ENCODE assay signal across 31 cellular contexts in genomic region chr10:111953949-111954348, GRCh38.
DNase-seq lines count a peak whose midpoint lies in the region; TF ChIP-seq lines count a peak whose summit lies in the region.
"Had no signal": no experiment of that assay in that cellular context is flagged by ENCODE, and none has a peak within 500 bp of the region (broad histone marks: within the 10 kb centered on the region; RNA-seq: fewer than 3 reads in every experiment).

No MANE protein-coding gene starts in this region.

- H3K9me3 ChIP-seq in neural cell (ENCODE audit: low read length): no peaks in the 10 kb centered on the region
- H3K9me3 ChIP-seq in colonic mucosa: no peaks in the 10 kb centered on the region
- H3K9me3 ChIP-seq: A549, BE2C had no signal

- H3K4me3 ChIP-seq in neural cell (ENCODE audit: low read length) (peak overlapping the region; percentile 24), colonic mucosa (no peak overlapping the region)
- H3K4me3 ChIP-seq: A549; BLaER1; BLaER1 treated with 17β-estradiol and CSF1 and Interleukin-3, amounts not matched to agents 10 nM and 100 nM had no signal

- no peaks in the 10 kb centered on the region for H3K4me1 Mint-ChIP-seq in activated naive CD8-positive, alpha-beta T cell treated with anti-CD3 and anti-CD28 coated beads for 36 hours
- H3K4me1 Mint-ChIP-seq: B cell; CD14-positive monocyte; CD4-positive, alpha-beta memory T cell; CD4-positive, CD25-positive, alpha-beta regulatory T cell; CD8-positive, alpha-beta memory T cell had no signal

- no peak overlapping the region for H2AFZ ChIP-seq in neural cell (ENCODE audit: low read depth, low read length)

- H3K27me3 ChIP-seq in neural cell (ENCODE audit: insufficient read depth, low read depth, low read length) (no peaks in the 10 kb centered on the region), colonic mucosa (no peaks in the 10 kb centered on the region)
- H3K27me3 ChIP-seq: BE2C; BLaER1; BLaER1 treated with 17β-estradiol and CSF1 and Interleukin-3, amounts not matched to agents 10 nM and 100 nM had no signal

- H3K27ac ChIP-seq in neural cell (ENCODE audit: low read length): peak overlapping the region; percentile 55
- no peak overlapping the region for H3K27ac ChIP-seq in colonic mucosa
- H3K27ac ChIP-seq: 22Rv1; A549; BLaER1; BLaER1 treated with 17β-estradiol and CSF1 and Interleukin-3, amounts not matched to agents 10 nM and 100 nM; C4-2B had no signal

- intact Hi-C loops in colonic mucosa (cut with DNase I): no loop called here

- peaks cover 1% of the 10 kb centered on the region for H3K36me3 Mint-ChIP-seq in activated naive CD8-positive, alpha-beta T cell treated with anti-CD3 and anti-CD28 coated beads for 36 hours
- H3K36me3 Mint-ChIP-seq: CD14-positive monocyte; CD4-positive, alpha-beta memory T cell; CD4-positive, CD25-positive, alpha-beta regulatory T cell; CD8-positive, alpha-beta memory T cell; CD8-positive, alpha-beta T cell had no signal

- H3K4me3 Mint-ChIP-seq in activated naive CD8-positive, alpha-beta T cell treated with anti-CD3 and anti-CD28 coated beads for 36 hours: no peak overlapping the region
- H3K4me3 Mint-ChIP-seq: B cell; CD14-positive monocyte; CD4-positive, alpha-beta memory T cell; CD4-positive, alpha-beta T cell; CD4-positive, CD25-positive, alpha-beta regulatory T cell; CD8-positive, alpha-beta memory T cell; CD8-positive, alpha-beta T cell had no signal

- no peaks in the 10 kb centered on the region for H4K20me1 ChIP-seq in neural cell (ENCODE audit: insufficient read depth)
- H4K20me1 ChIP-seq: BLaER1; BLaER1 treated with 17β-estradiol and CSF1 and Interleukin-3, amounts not matched to agents 10 nM and 100 nM had no signal

- H3F3A ChIP-seq in neural cell (ENCODE audit: insufficient read depth, low read length, poor library complexity, severe bottlenecking): no peaks in the 10 kb centered on the region

- DNase-seq in SK-N-DZ (ENCODE audit: low spot score) (peak; percentile 75), colonic mucosa (no peak)
- DNase-seq in activated naive CD8-positive, alpha-beta T cell treated with anti-CD3 and anti-CD28 coated beads for 36 hours: no peak
- DNase-seq: 8988T; ACHN; AML-193; BE2C; C1 segment of cervical spinal cord; Caco-2; Calu3; CD4-positive, alpha-beta memory T cell; CD4-positive, alpha-beta T cell; CD4-positive, CD25-positive, alpha-beta regulatory T cell; CD8-positive, alpha-beta memory T cell; CD8-positive, alpha-beta T cell; COR-L47; DMS 273 treated with DMSO at 0.1 percent for 48 hours; DMS153; DMS53; DMS79; DMS79 treated with DMSO at 0.1 percent for 48 hours; DND-41; EL had no signal

- H3K27ac Mint-ChIP-seq in activated naive CD8-positive, alpha-beta T cell treated with anti-CD3 and anti-CD28 coated beads for 36 hours: no peak overlapping the region
- H3K27ac Mint-ChIP-seq: B cell; CD14-positive monocyte; CD4-positive, alpha-beta memory T cell; CD4-positive, alpha-beta T cell; CD4-positive, CD25-positive, alpha-beta regulatory T cell; CD8-positive, alpha-beta memory T cell; CD8-positive, alpha-beta T cell had no signal

- no peaks in the 10 kb centered on the region for H3K9me2 ChIP-seq in neural cell (ENCODE audit: insufficient read depth, low read length)

- H3K27me3 Mint-ChIP-seq in activated naive CD8-positive, alpha-beta T cell treated with anti-CD3 and anti-CD28 coated beads for 36 hours: no peaks in the 10 kb centered on the region
- H3K27me3 Mint-ChIP-seq: CD4-positive, alpha-beta T cell; CD4-positive, CD25-positive, alpha-beta regulatory T cell had no signal

- H3K79me2 ChIP-seq in neural cell (replicated peaks; ENCODE audit: insufficient read depth, low read length): no peaks in the 10 kb centered on the region

- no peak for TF ChIP-seq RAD21 in neural cell (conservative IDR thresholded peaks at IDR 0.05)

- no peak overlapping the region for H3K9ac ChIP-seq in neural cell (ENCODE audit: low read length)
- no peak overlapping the region for H3K9ac ChIP-seq in colonic mucosa (ENCODE audit: low read depth in 2 of 2, low read length in 2 of 2)
- H3K9ac ChIP-seq: BLaER1; BLaER1 treated with 17β-estradiol and CSF1 and Interleukin-3, amounts not matched to agents 10 nM and 100 nM had no signal

- H3K9me3 Mint-ChIP-seq in activated naive CD8-positive, alpha-beta T cell treated with anti-CD3 and anti-CD28 coated beads for 36 hours: peaks cover 15% of the 10 kb centered on the region

- peak; percentile 52 for TF ChIP-seq EP300 in neural cell (conservative IDR thresholded peaks at IDR 0.05; ENCODE audit: poor library complexity, severe bottlenecking)

- H3K36me3 ChIP-seq in neural cell (ENCODE audit: insufficient read depth, low read length): no peaks in the 10 kb centered on the region
- H3K36me3 ChIP-seq in colonic mucosa: no peaks in the 10 kb centered on the region
- H3K36me3 ChIP-seq: BE2C; BLaER1; BLaER1 treated with 17β-estradiol and CSF1 and Interleukin-3, amounts not matched to agents 10 nM and 100 nM had no signal

- TF ChIP-seq CTCF in neural cell (IDR thresholded peaks at IDR 0.05; ENCODE audit: poor library complexity, severe bottlenecking) (no peak), colonic mucosa (IDR thresholded peaks at IDR 0.05) (no peak)

- H3K4me2 ChIP-seq in neural cell (ENCODE audit: low read length): peak overlapping the region; percentile 33
- H3K4me2 ChIP-seq: A549; BLaER1; BLaER1 treated with 17β-estradiol and CSF1 and Interleukin-3, amounts not matched to agents 10 nM and 100 nM had no signal

- no peaks in the 10 kb centered on the region for H3K4me1 ChIP-seq in colonic mucosa
- H3K4me1 ChIP-seq: A549; BE2C; BLaER1; BLaER1 treated with 17β-estradiol and CSF1 and Interleukin-3, amounts not matched to agents 10 nM and 100 nM; Caco-2 had no signal

TF ChIP-seq in neural cell, 6 proteins besides CTCF, POLR2A, EP300 and RAD21:
- TF ChIP-seq TAF1 (IDR thresholded peaks at IDR 0.05; ENCODE audit: low read depth): no peak
- TF ChIP-seq POLR2AphosphoS5 (IDR thresholded peaks at IDR 0.05): peak; percentile 43
